ENCODE assay signal across 34 cellular contexts in the genomic region with DNA sequence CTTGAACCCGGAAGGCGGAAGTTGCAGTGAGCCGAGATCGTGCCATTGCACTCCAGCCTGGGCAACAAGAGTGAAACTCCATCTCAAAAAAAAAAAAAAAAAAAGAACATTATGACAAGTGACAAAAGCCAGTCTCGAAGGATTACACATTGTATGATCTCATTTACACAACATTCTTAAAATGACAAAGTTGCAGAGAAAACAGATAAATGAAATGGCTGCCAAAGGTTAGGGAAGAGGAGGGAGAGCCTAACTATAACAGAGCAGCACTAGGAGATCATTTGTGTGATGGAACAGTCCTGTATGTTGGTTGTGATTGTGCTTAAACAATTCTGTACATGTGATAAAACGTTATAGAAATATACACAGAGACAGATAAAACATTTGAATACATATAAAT. TPM values are rescaled to one million over a fixed set of nuclear protein-coding genes. Genes with fewer than 3 reads are reported as not detected.
"Had no signal": no experiment of that assay in that cellular context is flagged by ENCODE, and none has a peak within 500 bp of the region (broad histone marks: within the 10 kb centered on the region; RNA-seq: fewer than 3 reads in every experiment).

No MANE protein-coding gene starts in this region.

- DNase-seq: activated effector memory CD4-positive, alpha-beta T cell treated with anti-CD3 and anti-CD28 coated beads, Interleukin-2, amount 50 U/mL, for 16 hours; activated effector memory CD4-positive, alpha-beta T cell treated with Interleukin-2 at 50 U/mL for 16 hours; activated gamma-delta T cell; activated gamma-delta T cell treated with Interleukin-2 at 50 U/mL for 16 hours; activated naive CD4-positive, alpha-beta T cell; activated naive CD4-positive, alpha-beta T cell treated with anti-CD3 and anti-CD28 coated beads for 36 hours; activated naive CD4-positive, alpha-beta T cell treated with anti-CD3 and anti-CD28 coated beads, Interleukin-2, amount 10 ng/mL, durations not matched to agents 7 days and 5 days; activated naive CD4-positive, alpha-beta T cell treated with anti-CD3 and anti-CD28 coated beads, Interleukin-2, amount 50 U/mL, for 16 hours; activated naive CD4-positive, alpha-beta T cell treated with Interleukin-2 at 50 U/mL for 16 hours; activated naive CD8-positive, alpha-beta T cell treated with anti-CD3 and anti-CD28 coated beads for 36 hours; activated naive CD8-positive, alpha-beta T cell treated with anti-CD3 and anti-CD28 coated beads, Interleukin-2, amount 10 ng/mL, durations not matched to agents 7 days and 5 days; activated naive CD8-positive, alpha-beta T cell treated with anti-CD3 and anti-CD28 coated beads, Interleukin-2, amount 50 U/mL, for 24 hours; activated T-cell treated with anti-CD3 and anti-CD28 coated beads, Interleukin-2, amount 50 U/mL, for 24 hours; activated T-cell treated with anti-CD3 and anti-CD28 coated beads, Interleukin-2, amount 50 U/mL, for 4 hours; activated T-cell treated with anti-CD3 and anti-CD28 coated beads, Interleukin-2, amount 50 U/mL, for 48 hours; activated T-cell treated with anti-CD3 and anti-CD28 coated beads, Interleukin-2, amount 50 U/mL, for 72 hours; adrenal gland; amniotic stem cell; amygdala; anterior cingulate cortex; aorta; body of pancreas; brain microvascular endothelial cell; caudate nucleus; central memory CD4-positive, alpha-beta T cell; cerebellar nuclear complex had no signal

- H3K36me3 ChIP-seq: adrenal gland, ascending aorta, brain microvascular endothelial cell, breast epithelium, cardiac muscle cell had no signal

- H3K27ac ChIP-seq: adrenal gland, ascending aorta, body of pancreas, brain microvascular endothelial cell, breast epithelium, cardiac muscle cell had no signal

- ATAC-seq: activated naive CD4-positive, alpha-beta T cell treated with anti-CD3 and anti-CD28 coated beads, Interleukin-2, amount 50 U/mL, for 72 hours; activated naive CD8-positive, alpha-beta T cell treated with anti-CD3 and anti-CD28 coated beads, Interleukin-2, amount 50 U/mL, for 24 hours; activated T-cell treated with anti-CD3 and anti-CD28 coated beads, Interleukin-2, amount 50 U/mL, for 4 hours; activated T-cell treated with anti-CD3 and anti-CD28 coated beads, Interleukin-2, amount 50 U/mL, for 72 hours; activated T-helper 17 cell treated with anti-CD3 and anti-CD28 coated beads, Interleukin-2, amount 50 U/mL, for 72 hours; body of pancreas had no signal

- H3K4me3 ChIP-seq: adrenal gland, ascending aorta, body of pancreas, breast epithelium, cardiac muscle cell had no signal

- H3K27me3 ChIP-seq: adrenal gland, ascending aorta, body of pancreas, breast epithelium, cardiac muscle cell had no signal

- H3K4me1 ChIP-seq: adrenal gland, ascending aorta, body of pancreas, breast epithelium had no signal

- H3K9me3 ChIP-seq: body of pancreas had no signal

RNA-seq across cellular contexts. Expression of a gene that starts 16.2 kb away (rescaled TPM):
- total RNA-seq: activated naive CD4-positive, alpha-beta T cell treated with anti-CD3 and anti-CD28 coated beads for 36 hours; activated naive CD4-positive, alpha-beta T cell treated with anti-CD3 and anti-CD28 coated beads, Interleukin-2, amount 50 U/mL, for 72 hours; activated naive CD8-positive, alpha-beta T cell treated with anti-CD3 and anti-CD28 coated beads for 36 hours; activated T-helper 1 cell treated with anti-CD3 and anti-CD28 coated beads, Interleukin-12 subunit alpha, Interleukin-12 subunit beta, Interleukin-2, Interleukin-4 antibody, amounts not matched to agents 30 ng/mL and 10 ng/mL and 1 ng/mL, durations not matched to agents 14 hours and 24 hours and 36 hours; activated T-helper 2 cell treated with anti-CD3 and anti-CD28 coated beads, Interferon-gamma antibody, Interleukin-2, Interleukin-4, amounts not matched to agents 10 μg/mL and 5 μg/mL and 100 μg/mL, durations not matched to agents 14 hours and 24 hours and 36 hours; bronchial epithelial cell had no signal

RNA-seq across cellular contexts. Expression of a gene that starts 32.0 kb away (rescaled TPM):
- total RNA-seq: activated naive CD4-positive, alpha-beta T cell treated with anti-CD3 and anti-CD28 coated beads for 36 hours; activated T-helper 1 cell treated with anti-CD3 and anti-CD28 coated beads, Interleukin-12 subunit alpha, Interleukin-12 subunit beta, Interleukin-2, Interleukin-4 antibody, amounts not matched to agents 30 ng/mL and 10 ng/mL and 1 ng/mL, durations not matched to agents 14 hours and 24 hours and 36 hours had no signal
